Comparison of ENCODE assay signal across 9 cellular contexts in genomic region chr6:710601-711571, GRCh38. TPM values are rescaled to one million over a fixed set of nuclear protein-coding genes. Genes with fewer than 3 reads are reported as not detected.
DNase-seq lines count a peak whose midpoint lies in the region; ATAC-seq and TF ChIP-seq lines count a peak whose summit lies in the region.
"Had no signal": no experiment of that assay in that cellular context is flagged by ENCODE, and none has a peak within 500 bp of the region (broad histone marks: within the 10 kb centered on the region; RNA-seq: fewer than 3 reads in every experiment).

No MANE protein-coding gene starts in this region.

- peaks cover 0 to 7% of the 10 kb centered on the region in 2 donors for H3K4me1 ChIP-seq in ascending aorta

- no peaks in the 10 kb centered on the region for H3K36me3 Mint-ChIP-seq in CD14-positive monocyte

- peak overlapping the region; percentile 60 for H3K4me2 ChIP-seq in SU-DHL-6 (ENCODE audit: low read depth, low read length, poor library complexity, severe bottlenecking)

- peaks cover 0 to 12% (median 5%) of the 10 kb centered on the region in 3 donors for H3K27me3 Mint-ChIP-seq in CD14-positive monocyte (ENCODE audit: low read depth in 3 of 3)

- TF ChIP-seq CTCF in CD14-positive monocyte (IDR thresholded peaks at IDR 0.05) = no peak
- no peak for TF ChIP-seq CTCF in SU-DHL-6 (IDR thresholded peaks at IDR 0.05; ENCODE audit: insufficient read depth, low read length, poor library complexity, severe bottlenecking)
- no peak for TF ChIP-seq CTCF in ascending aorta (IDR thresholded peaks at IDR 0.05)

- H3K9ac ChIP-seq in SU-DHL-6 (ENCODE audit: low read length) = peak overlapping the region; percentile 35; the same call in 1 of the 2 replicates

- no peaks in the 10 kb centered on the region for H3K9me2 ChIP-seq in SU-DHL-6 (replicated peaks; ENCODE audit: insufficient read depth, low read length)

- no peaks in the 10 kb centered on the region for H3K27me3 ChIP-seq in SU-DHL-6 (ENCODE audit: low read length)
- no peaks in the 10 kb centered on the region for H3K27me3 ChIP-seq in ascending aorta

- H3K27ac ChIP-seq in SU-DHL-6 (ENCODE audit: low read depth, low read length) = no peak overlapping the region
- H3K27ac ChIP-seq in ascending aorta = peak overlapping the region; percentile 52 to 80
- H3K27ac ChIP-seq: SK-N-MC had no signal

- no peaks in the 10 kb centered on the region for H3K36me3 ChIP-seq in SU-DHL-6 (ENCODE audit: low read length)
- no peaks in the 10 kb centered on the region for H3K36me3 ChIP-seq in ascending aorta

- H2AFZ ChIP-seq in SU-DHL-6 (ENCODE audit: low read depth, low read length, severe bottlenecking) = peak overlapping the region; percentile 84

- ATAC-seq in HG03442 (IDR thresholded peaks at IDR 0.05; ENCODE audit: unreplicated experiment) = peak; percentile 78

- intact Hi-C loops in CD14-positive monocyte (cut with micrococcal nuclease) = no loop called here
- intact Hi-C loops in ascending aorta (cut with DNase I) = no loop called here

- peak overlapping the region; percentile 87 to 96 (median 95) for H3K27ac Mint-ChIP-seq in CD14-positive monocyte

- H3F3A ChIP-seq in SU-DHL-6 (ENCODE audit: insufficient read depth) = 0 out of 2 replicates have a peak, but pooled peaks cover 10% of the 10 kb centered on the region

- peak overlapping the region; percentile 45 for H3K4me3 ChIP-seq in SU-DHL-6 (ENCODE audit: insufficient read depth, low read length, poor library complexity, severe bottlenecking)
- H3K4me3 ChIP-seq in ascending aorta = peak overlapping the region; percentile 59 to 80
- H3K4me3 ChIP-seq: SK-N-MC had no signal

- no peak for DNase-seq in CD14-positive monocyte (ENCODE audit: low spot score)
- peak; percentile 75 for DNase-seq in GM19240 (ENCODE audit: insufficient read length, low spot score)
- DNase-seq in ascending aorta (ENCODE audit: low spot score in 2 of 2) = peak in 1 of 2 donors; percentile 70
- DNase-seq in hepatic stellate cell (ENCODE audit: low spot score) = peak; percentile 78
- DNase-seq in retina = peak; percentile 79
- DNase-seq in NCI-H82 treated with DMSO at 0.1 percent for 48 hours (lab: John Stamatoyannopoulos, UW; ENCODE audit: unreplicated experiment) = no peak

- H3K9me3 Mint-ChIP-seq in CD14-positive monocyte = no peaks in the 10 kb centered on the region

- H3K9me3 ChIP-seq in SU-DHL-6 (ENCODE audit: insufficient read depth, low read length) (no peaks in the 10 kb centered on the region), ascending aorta (no peaks in the 10 kb centered on the region)

- no peaks in the 10 kb centered on the region for H4K20me1 ChIP-seq in SU-DHL-6 (ENCODE audit: low read depth, low read length)

- H3K79me2 ChIP-seq in SU-DHL-6 (ENCODE audit: insufficient read depth, low read length) = no peaks in the 10 kb centered on the region

- peaks cover 17% of the 10 kb centered on the region for H3K4me1 Mint-ChIP-seq in CD14-positive monocyte

- H3K4me3 Mint-ChIP-seq in CD14-positive monocyte = peak overlapping the region; percentile 97 to 99

RNA-seq across cellular contexts. Expression of gene EXOC2, which starts 17.9 kb away (rescaled TPM):
- polyA plus RNA-seq in CD14-positive monocyte = 10 to 100 TPM; 12.0 to 15.5 TPM
- total RNA-seq in ascending aorta = 11.4 TPM

RNA-seq across cellular contexts. Expression of gene HUS1B, which starts 54.0 kb away (rescaled TPM):
- under 1 TPM in 1 of 2 donors, not detected in 1; 0.23 TPM for polyA plus RNA-seq in CD14-positive monocyte
- not detected for total RNA-seq in ascending aorta

Comparison
In these comparisons a context has a peak if more than half of its experiments do, and no peak if none do; other contexts are left out.
1. DNase-seq: peak in GM19240 (single experiment), hepatic stellate cell (single experiment) and retina (single experiment); none in CD14-positive monocyte (single experiment) and NCI-H82 treated with DMSO at 0.1 percent for 48 hours (single experiment).